Comparison of ENCODE assay signal across 15 cellular contexts in genomic region chr2:44077942-44078511, GRCh38.
"Had no signal": no experiment of that assay in that cellular context is flagged by ENCODE, and none has a peak within 500 bp of the region (broad histone marks: within the 10 kb centered on the region; RNA-seq: fewer than 3 reads in every experiment).

No MANE protein-coding gene starts in this region.

- H3K27ac ChIP-seq: esophagus muscularis mucosa, left ventricle myocardium inferior, pancreas, tibial nerve had no signal

- H3K4me3 Mint-ChIP-seq: activated naive CD8-positive, alpha-beta T cell treated with anti-CD3 and anti-CD28 coated beads, Interleukin-2, amount 50 U/mL, for 24 hours; memory B cell; naive thymus-derived CD8-positive, alpha-beta T cell had no signal

- H3K27me3 Mint-ChIP-seq: activated naive CD8-positive, alpha-beta T cell treated with anti-CD3 and anti-CD28 coated beads, Interleukin-2, amount 50 U/mL, for 24 hours; memory B cell; naive thymus-derived CD8-positive, alpha-beta T cell had no signal

- H3K27me3 ChIP-seq: esophagus muscularis mucosa, pancreas, tibial nerve had no signal

- H3K36me3 ChIP-seq: esophagus muscularis mucosa, left ventricle myocardium inferior, pancreas, tibial nerve had no signal

- H3K9me3 ChIP-seq: esophagus muscularis mucosa, left ventricle myocardium inferior, pancreas, tibial nerve had no signal

- H3K4me1 ChIP-seq: esophagus muscularis mucosa, pancreas, tibial nerve had no signal

- H3K4me3 ChIP-seq: esophagus muscularis mucosa, left ventricle myocardium inferior, pancreas, tibial nerve had no signal

- H3K36me3 Mint-ChIP-seq: memory B cell; naive thymus-derived CD8-positive, alpha-beta T cell had no signal

- ATAC-seq: activated naive CD8-positive, alpha-beta T cell treated with anti-CD3 and anti-CD28 coated beads, Interleukin-2, amount 50 U/mL, for 24 hours; naive thymus-derived CD8-positive, alpha-beta T cell; pancreas had no signal

- H3K27ac Mint-ChIP-seq: activated naive CD8-positive, alpha-beta T cell treated with anti-CD3 and anti-CD28 coated beads, Interleukin-2, amount 50 U/mL, for 24 hours; memory B cell; naive thymus-derived CD8-positive, alpha-beta T cell had no signal

- DNase-seq: activated CD4-positive, alpha-beta T cell treated with anti-CD3 and anti-CD28 coated beads, Interleukin-2, amount 50 U/mL, for 1 hour; activated naive CD4-positive, alpha-beta T cell; activated naive CD8-positive, alpha-beta T cell treated with anti-CD3 and anti-CD28 coated beads, Interleukin-2, amount 50 U/mL, for 24 hours; aorta; cortex of kidney; effector CD4-positive, alpha-beta T cell; left ventricle myocardium inferior; naive thymus-derived CD8-positive, alpha-beta T cell; pancreas; stimulated activated CD4-positive, alpha-beta T cell treated with anti-CD3 and anti-CD28 coated beads, Interleukin-4, amount 100 ng/mL, for 1 hour; stimulated activated naive CD4-positive, alpha-beta T cell; T-helper 9 cell had no signal

- H3K9me3 Mint-ChIP-seq: activated naive CD8-positive, alpha-beta T cell treated with anti-CD3 and anti-CD28 coated beads, Interleukin-2, amount 50 U/mL, for 24 hours; memory B cell; naive thymus-derived CD8-positive, alpha-beta T cell had no signal
